19 cellular contexts compared by ENCODE assay signal in the genomic region with DNA sequence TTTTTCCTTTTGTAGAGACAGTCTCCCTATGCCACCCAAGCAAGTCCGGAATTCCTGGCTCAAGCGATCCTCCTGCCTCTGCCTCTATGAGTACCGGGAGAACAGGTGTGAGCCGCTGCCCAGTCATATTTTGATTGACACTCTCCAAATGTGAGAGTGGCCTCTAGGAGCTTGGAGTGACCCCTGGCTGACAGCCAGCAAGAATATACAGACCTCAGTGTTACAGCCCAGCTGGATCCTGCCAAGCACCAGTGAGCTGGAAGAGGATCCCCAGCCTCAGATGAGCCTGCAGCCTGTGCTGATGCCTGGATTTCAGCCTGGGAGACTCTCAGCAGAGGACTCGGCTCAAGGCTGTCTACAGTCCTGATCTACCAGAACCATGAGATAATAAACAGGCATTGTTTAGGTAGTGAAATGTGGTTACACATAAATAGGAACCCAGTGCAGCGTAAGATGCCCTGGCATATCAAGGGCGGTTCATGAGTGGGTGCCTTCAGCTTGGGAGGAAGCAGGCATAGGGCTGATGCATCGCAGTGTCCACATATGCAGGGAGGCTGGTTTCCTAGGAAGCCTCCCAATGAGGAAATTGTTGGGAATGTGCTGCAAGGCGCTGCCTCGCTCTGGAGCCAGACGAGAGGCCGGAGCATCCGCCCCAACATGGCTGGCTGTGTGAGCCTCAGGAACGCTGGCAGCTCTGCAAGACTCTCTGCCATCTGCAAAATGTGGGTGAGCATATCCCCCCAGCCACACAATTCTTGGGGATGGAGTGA. TPM values are rescaled to one million over a fixed set of nuclear protein-coding genes. Genes with fewer than 3 reads are reported as not detected.
DNase-seq lines count a peak whose midpoint lies in the region; ATAC-seq and TF ChIP-seq lines count a peak whose summit lies in the region.
"Had no signal": no experiment of that assay in that cellular context is flagged by ENCODE, and none has a peak within 500 bp of the region (broad histone marks: within the 10 kb centered on the region; RNA-seq: fewer than 3 reads in every experiment).

No MANE protein-coding gene starts in this region.

- POLR2A ChIA-PET in activated naive CD8-positive, alpha-beta T cell treated with anti-CD3 and anti-CD28 coated beads, Interleukin-2, amount 10 ng/mL, durations not matched to agents 7 days and 5 days (lab: Charles Lee) = interaction anchor here (1.5 kb wide), 1 partner anchor 39 kb away, joined by 3 read pairs; the partner anchor contains the start of gene ATP10A

- no peaks in the 10 kb centered on the region for H3K36me3 Mint-ChIP-seq in activated naive CD8-positive, alpha-beta T cell treated with anti-CD3 and anti-CD28 coated beads, Interleukin-2, amount 10 ng/mL, durations not matched to agents 7 days and 5 days
- H3K36me3 Mint-ChIP-seq in activated naive CD8-positive, alpha-beta T cell treated with anti-CD3 and anti-CD28 coated beads, Interleukin-2, amount 50 U/mL, for 24 hours (ENCODE audit: low read depth) = no peaks in the 10 kb centered on the region
- no peaks in the 10 kb centered on the region for H3K36me3 Mint-ChIP-seq in nephron progenitor cell (ENCODE audit: low read depth)

- no peak for ATAC-seq in activated naive CD8-positive, alpha-beta T cell treated with anti-CD3 and anti-CD28 coated beads, Interleukin-2, amount 10 ng/mL, durations not matched to agents 7 days and 5 days (ENCODE audit: low read depth)
- no peak for ATAC-seq in activated naive CD8-positive, alpha-beta T cell treated with anti-CD3 and anti-CD28 coated beads, Interleukin-2, amount 50 U/mL, for 24 hours
- ATAC-seq in HG02642 (IDR thresholded peaks at IDR 0.05; ENCODE audit: poor library complexity, unreplicated experiment) (no peak), HG03571 (IDR thresholded peaks at IDR 0.05; ENCODE audit: unreplicated experiment) (no peak)

- H3K27ac Mint-ChIP-seq in activated naive CD8-positive, alpha-beta T cell treated with anti-CD3 and anti-CD28 coated beads, Interleukin-2, amount 10 ng/mL, durations not matched to agents 7 days and 5 days = peak overlapping the region; percentile 80
- H3K27ac Mint-ChIP-seq in activated naive CD8-positive, alpha-beta T cell treated with anti-CD3 and anti-CD28 coated beads, Interleukin-2, amount 50 U/mL, for 24 hours = no peak overlapping the region
- peak overlapping the region; percentile 39 for H3K27ac Mint-ChIP-seq in nephron progenitor cell

- DNase-seq in activated naive CD8-positive, alpha-beta T cell treated with anti-CD3 and anti-CD28 coated beads, Interleukin-2, amount 10 ng/mL, durations not matched to agents 7 days and 5 days = no peak
- no peak for DNase-seq in activated naive CD8-positive, alpha-beta T cell treated with anti-CD3 and anti-CD28 coated beads, Interleukin-2, amount 50 U/mL, for 24 hours
- DNase-seq in fibroblast of the aortic adventitia (ENCODE audit: low read depth) = peak; percentile 34
- DNase-seq in nephron progenitor cell = peak; percentile 12
- DNase-seq in KG1 (lab: John Stamatoyannopoulos, UW) = no peak
- no peak for DNase-seq in DMS53 (lab: John Stamatoyannopoulos, UW)
- DNase-seq: 8988T, GDM1, Karpas-422, MG63, NCI-H1105, NCI-H1694, NCI-H2107, NCI-H345, NCI-H69, SHP77 treated with DMSO at 0.1 percent for 48 hours had no signal

- H3K27me3 Mint-ChIP-seq in activated naive CD8-positive, alpha-beta T cell treated with anti-CD3 and anti-CD28 coated beads, Interleukin-2, amount 10 ng/mL, durations not matched to agents 7 days and 5 days = peaks cover 2% of the 10 kb centered on the region
- no peaks in the 10 kb centered on the region for H3K27me3 Mint-ChIP-seq in activated naive CD8-positive, alpha-beta T cell treated with anti-CD3 and anti-CD28 coated beads, Interleukin-2, amount 50 U/mL, for 24 hours
- H3K27me3 Mint-ChIP-seq in nephron progenitor cell (ENCODE audit: low read depth, poor library complexity) = no peaks in the 10 kb centered on the region

- no peak overlapping the region for H3K4me3 Mint-ChIP-seq in activated naive CD8-positive, alpha-beta T cell treated with anti-CD3 and anti-CD28 coated beads, Interleukin-2, amount 10 ng/mL, durations not matched to agents 7 days and 5 days
- no peak overlapping the region for H3K4me3 Mint-ChIP-seq in activated naive CD8-positive, alpha-beta T cell treated with anti-CD3 and anti-CD28 coated beads, Interleukin-2, amount 50 U/mL, for 24 hours
- no peak overlapping the region for H3K4me3 Mint-ChIP-seq in nephron progenitor cell

- H3K9me3 Mint-ChIP-seq in activated naive CD8-positive, alpha-beta T cell treated with anti-CD3 and anti-CD28 coated beads, Interleukin-2, amount 10 ng/mL, durations not matched to agents 7 days and 5 days = no peaks in the 10 kb centered on the region
- no peaks in the 10 kb centered on the region for H3K9me3 Mint-ChIP-seq in activated naive CD8-positive, alpha-beta T cell treated with anti-CD3 and anti-CD28 coated beads, Interleukin-2, amount 50 U/mL, for 24 hours
- H3K9me3 Mint-ChIP-seq in nephron progenitor cell = no peaks in the 10 kb centered on the region

- H3K4me1 Mint-ChIP-seq in activated naive CD8-positive, alpha-beta T cell treated with anti-CD3 and anti-CD28 coated beads, Interleukin-2, amount 10 ng/mL, durations not matched to agents 7 days and 5 days = peaks cover 24% of the 10 kb centered on the region
- H3K4me1 Mint-ChIP-seq in activated naive CD8-positive, alpha-beta T cell treated with anti-CD3 and anti-CD28 coated beads, Interleukin-2, amount 50 U/mL, for 24 hours = peaks cover 32% of the 10 kb centered on the region
- H3K4me1 Mint-ChIP-seq in nephron progenitor cell = peaks cover 31% of the 10 kb centered on the region

- TF ChIP-seq CTCF in fibroblast of the aortic adventitia (IDR thresholded peaks at IDR 0.05; ENCODE audit: insufficient read depth, low read length) (no peak), nephron progenitor cell (IDR thresholded peaks at IDR 0.05) (no peak)

- H3K4me3 ChIP-seq in fibroblast of the aortic adventitia (ENCODE audit: low read depth, low read length) = no peak overlapping the region
- H3K4me3 ChIP-seq: BLaER1, MG63 had no signal

RNA-seq across cellular contexts. Expression of gene ATP10A, which starts 38.9 kb away (rescaled TPM):
- 10 to 100 TPM; 57.9 to 60.3 TPM for total RNA-seq in activated naive CD8-positive, alpha-beta T cell treated with anti-CD3 and anti-CD28 coated beads, Interleukin-2, amount 10 ng/mL, durations not matched to agents 7 days and 5 days
- total RNA-seq in fibroblast of the aortic adventitia (ENCODE audit: low replicate concordance) = 4.4 and 5.8 TPM in 2 replicates

Comparison
In these comparisons a context has a peak if more than half of its experiments do, and no peak if none do; other contexts are left out.
1. DNase-seq: peak in fibroblast of the aortic adventitia (single experiment) and nephron progenitor cell (single experiment); none in activated naive CD8-positive, alpha-beta T cell treated with anti-CD3 and anti-CD28 coated beads, Interleukin-2, amount 10 ng/mL, durations not matched to agents 7 days and 5 days (single experiment), activated naive CD8-positive, alpha-beta T cell treated with anti-CD3 and anti-CD28 coated beads, Interleukin-2, amount 50 U/mL, for 24 hours (single experiment), KG1 (single experiment) and DMS53 (single experiment).